ENCODE assay signal across 21 cellular contexts in the genomic region with DNA sequence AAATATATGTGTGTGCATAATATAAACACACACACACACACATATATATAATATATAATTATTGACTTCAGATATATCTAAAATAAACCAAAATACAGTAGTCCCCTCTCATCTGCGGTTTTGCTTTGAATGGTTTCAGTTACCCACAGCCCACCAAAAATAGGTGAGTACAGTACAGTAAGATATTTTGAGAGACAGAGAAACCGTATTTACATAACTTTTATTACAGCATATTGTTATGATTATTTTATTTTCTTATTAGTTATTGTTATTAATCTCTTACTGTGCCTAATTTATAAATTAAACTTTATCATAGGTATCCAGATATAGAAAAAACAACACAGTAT.
"Had no signal": no experiment of that assay in that cellular context is flagged by ENCODE, and none has a peak within 500 bp of the region (broad histone marks: within the 10 kb centered on the region; RNA-seq: fewer than 3 reads in every experiment).

No MANE protein-coding gene starts in this region.

- H3K4me1 ChIP-seq: SJSA1 had no signal

- H3K9me3 ChIP-seq: SJSA1 had no signal

- H3K4me3 ChIP-seq: K562, SJSA1, SK-N-MC had no signal

- ATAC-seq: K562 had no signal

- DNase-seq: Kasumi-1, MV-4-11, NCI-H1048, NCI-H1105, NCI-H1417, NCI-H1436 treated with DMSO at 0.1 percent for 48 hours, NCI-H1694, NCI-H187 treated with DMSO at 0.1 percent for 48 hours, NCI-H2171 treated with DMSO at 0.1 percent for 48 hours, NCI-H2227 treated with DMSO at 0.1 percent for 48 hours, NCI-H524, NCI-H526 treated with DMSO at 0.1 percent for 48 hours, NCI-H748 treated with DMSO at 0.1 percent for 48 hours, Right ventricle myocardium superior, RPMI8226, SIG-M5 had no signal

- H3K27ac ChIP-seq: HL-60, KMS-11, SJSA1, SK-N-MC had no signal

- H3K36me3 ChIP-seq: SJSA1 had no signal

- H3K27me3 ChIP-seq: SJSA1 had no signal
